ENCODE assay signal across 11 cellular contexts in genomic region chr20:36744243-36744642, GRCh38. TPM values are rescaled to one million over a fixed set of nuclear protein-coding genes. Genes with fewer than 3 reads are reported as not detected.
A peak's percentile ranks its signal among the peaks of the same experiment; 100 is the strongest.
DNase-seq lines count a peak whose midpoint lies in the region; ATAC-seq and TF ChIP-seq lines count a peak whose summit lies in the region.
"Had no signal": no experiment of that assay in that cellular context is flagged by ENCODE, and none has a peak within 500 bp of the region (broad histone marks: within the 10 kb centered on the region; RNA-seq: fewer than 3 reads in every experiment).

No MANE protein-coding gene starts in this region.

- H3K79me2 ChIP-seq in SK-N-SH (ENCODE audit: insufficient read depth) (peaks cover 6% of the 10 kb centered on the region; the same call in 1 of the 2 replicates), MM.1S (ENCODE audit: low read length) (0 out of 2 replicates have a peak, but pooled peaks cover 4% of the 10 kb centered on the region)

- H2AFZ ChIP-seq in SK-N-SH (ENCODE audit: low read depth) (no peak overlapping the region), MM.1S (ENCODE audit: low read length) (no peak overlapping the region)

- H3K36me3 ChIP-seq in SK-N-SH (replicated peaks in 1 of 2; ENCODE audit: control insufficient read depth in 1 of 2, insufficient read depth in 2 of 2, low read length in 1 of 2): no peaks in the 10 kb centered on the region
- no peaks in the 10 kb centered on the region for H3K36me3 ChIP-seq in endodermal cell (ENCODE audit: control insufficient read depth, insufficient read depth, low read length)
- no peaks in the 10 kb centered on the region for H3K36me3 ChIP-seq in prostate gland
- H3K36me3 ChIP-seq in MM.1S (replicated peaks; ENCODE audit: insufficient read depth, low read length): no peaks in the 10 kb centered on the region
- H3K36me3 ChIP-seq: lower lobe of right lung, tibial nerve had no signal

- ATAC-seq in SK-N-SH treated with all-trans-retinoic acid at 6 μM for 48 hours (no peak), GM18520 (IDR thresholded peaks at IDR 0.05; ENCODE audit: unreplicated experiment) (no peak)

- H3K27ac ChIP-seq in SK-N-SH (ENCODE audit: low read depth in 2 of 2, low read length in 1 of 2): no peak overlapping the region
- peak overlapping the region; percentile 70 for H3K27ac ChIP-seq in RWPE1
- H3K27ac ChIP-seq in endodermal cell (ENCODE audit: low read depth, low read length): no peak overlapping the region
- H3K27ac ChIP-seq in prostate gland: peak overlapping the region; percentile 79 to 81
- H3K27ac ChIP-seq in MM.1S (ENCODE audit: low read length): no peak overlapping the region
- H3K27ac ChIP-seq: lower lobe of right lung had no signal

- CTCF ChIA-PET in SK-N-SH (lab: Yijun Ruan, JAX) (interaction anchor here (0.9 to 3.5 kb wide), 7 partner anchors 11 to 139 kb away, joined by 3 to 21 read pairs (median 6); partner anchors contain the start of genes DSN1 and RAB5IF), RWPE1 (lab: Yijun Ruan, JAX) (interaction anchor here (0.5 to 1.2 kb wide), 6 partner anchors 9 to 1613 kb away, joined by 3 to 5 read pairs (median 3); no protein-coding TSS in a partner anchor)

- no peaks in the 10 kb centered on the region for H3K9me3 Mint-ChIP-seq in endodermal cell

- DNase-seq in SK-N-SH (no peak), RWPE1 (ENCODE audit: low spot score) (no peak), endodermal cell (no peak), prostate gland (ENCODE audit: low spot score) (no peak), GM20000 (ENCODE audit: low spot score) (no peak), MM.1S (no peak)
- DNase-seq: activated effector memory CD4-positive, alpha-beta T cell treated with anti-CD3 and anti-CD28 coated beads, Interleukin-2, amount 50 U/mL, for 16 hours; lower lobe of right lung had no signal

- TF ChIP-seq CTCF in SK-N-SH (IDR thresholded peaks at IDR 0.05) (no peak), RWPE1 (conservative IDR thresholded peaks at IDR 0.05; ENCODE audit: low read depth) (no peak), endodermal cell (conservative IDR thresholded peaks at IDR 0.05) (no peak), prostate gland (IDR thresholded peaks at IDR 0.05) (no peak), GM20000 (IDR thresholded peaks at IDR 0.05; ENCODE audit: extremely low read depth, missing control alignments) (no peak), MM.1S (IDR thresholded peaks at IDR 0.05; ENCODE audit: low read length) (no peak)

- no peaks in the 10 kb centered on the region for H3K9me3 ChIP-seq in SK-N-SH
- H3K9me3 ChIP-seq in endodermal cell (ENCODE audit: control insufficient read depth, low read length): no peaks in the 10 kb centered on the region
- H3K9me3 ChIP-seq in prostate gland: no peaks in the 10 kb centered on the region
- H3K9me3 ChIP-seq in MM.1S (replicated peaks; ENCODE audit: insufficient read depth, low read length): no peaks in the 10 kb centered on the region
- H3K9me3 ChIP-seq: lower lobe of right lung, tibial nerve had no signal

- H3K4me2 ChIP-seq in SK-N-SH (peak overlapping the region; percentile 97; the same call in 1 of the 2 replicates), MM.1S (ENCODE audit: low read depth, low read length) (no peak overlapping the region)

- H3K4me3 ChIP-seq in SK-N-SH (ENCODE audit: low read depth in 2 of 2, low read length in 1 of 2) (peak overlapping the region in 1 of 2 experiments; percentile 85; a peak in 1 of 4 replicates), endodermal cell (ENCODE audit: low read length) (peak overlapping the region; percentile 11), prostate gland (peak overlapping the region in 1 of 2 donors; percentile 98), MM.1S (ENCODE audit: low read length) (no peak overlapping the region)

- POLR2A ChIA-PET in SK-N-SH (lab: Yijun Ruan, JAX): no interaction called here
- POLR2A ChIA-PET in RWPE1 (lab: Yijun Ruan, JAX; ENCODE audit: low non-redundant PET): interaction anchor here (0.7 to 1.2 kb wide), 2 partner anchors 8 to 117 kb away, joined by 3 to 6 read pairs; no protein-coding TSS in a partner anchor

- H3K27me3 ChIP-seq in SK-N-SH (ENCODE audit: insufficient read depth) (no peaks in the 10 kb centered on the region), endodermal cell (ENCODE audit: control insufficient read depth, insufficient read depth, low read length, poor library complexity, severe bottlenecking) (no peaks in the 10 kb centered on the region), prostate gland (replicated peaks; ENCODE audit: insufficient read depth) (no peaks in the 10 kb centered on the region), MM.1S (replicated peaks; ENCODE audit: insufficient read depth, low read length) (no peaks in the 10 kb centered on the region)
- H3K27me3 ChIP-seq: tibial nerve had no signal

- WGBS in SK-N-SH (ENCODE audit: low lambda C conversion rate): 92% methylated on average over 4 of the region's 4 CpGs
- WGBS in endodermal cell (ENCODE audit: insufficient coverage in 1 of 2, insufficient read length in 1 of 2), 2 experiments: 76 to 78% methylated on average over 4 of the region's 4 CpGs
- WGBS in prostate gland: 68% methylated on average over 4 of the region's 4 CpGs

- H3K4me1 ChIP-seq in SK-N-SH (ENCODE audit: control insufficient read depth in 1 of 2, insufficient read depth in 2 of 2, low read depth in 1 of 2, low read length in 1 of 2) (peaks cover 0 to 18% of the 10 kb centered on the region in 2 experiments; a peak in 2 of 4 replicates), endodermal cell (ENCODE audit: control insufficient read depth, insufficient read depth, low read length) (no peaks in the 10 kb centered on the region), prostate gland (replicated peaks) (peaks cover 3% of the 10 kb centered on the region), MM.1S (ENCODE audit: low read length) (peaks cover 10% of the 10 kb centered on the region)

- intact Hi-C loops in prostate gland (cut with DNase I): no loop called here

- TF ChIP-seq RAD21 in SK-N-SH (IDR thresholded peaks at IDR 0.05; ENCODE audit: low read length): no peak

- TF ChIP-seq EP300 in SK-N-SH (IDR thresholded peaks at IDR 0.05; ENCODE audit: borderline replicate concordance in 1 of 2, low read depth in 1 of 2, low read length in 1 of 2): no peak

- H3K27me3 Mint-ChIP-seq in endodermal cell (ENCODE audit: insufficient read depth): no peaks in the 10 kb centered on the region

- H3K4me3 Mint-ChIP-seq in endodermal cell: peak overlapping the region; percentile 77

- H4K20me1 ChIP-seq in SK-N-SH (ENCODE audit: insufficient read depth) (no peaks in the 10 kb centered on the region), MM.1S (ENCODE audit: insufficient read depth, low read length) (no peaks in the 10 kb centered on the region)

- no peaks in the 10 kb centered on the region for H3K36me3 Mint-ChIP-seq in endodermal cell (ENCODE audit: low read depth)

- H3K27ac Mint-ChIP-seq in endodermal cell: no peak overlapping the region

- H3K9me2 ChIP-seq in SK-N-SH (no peaks in the 10 kb centered on the region), MM.1S (replicated peaks; ENCODE audit: insufficient read depth, low read length) (no peaks in the 10 kb centered on the region)

- H3K4me1 Mint-ChIP-seq in endodermal cell: peaks cover 14% of the 10 kb centered on the region

- H3K9ac ChIP-seq in SK-N-SH (no peak overlapping the region), endodermal cell (ENCODE audit: extremely low read depth, low read length, poor library complexity, severe bottlenecking) (no peak overlapping the region), MM.1S (ENCODE audit: low read length) (no peak overlapping the region)

- H3F3A ChIP-seq in SK-N-SH (replicated peaks; ENCODE audit: insufficient read depth) (peaks cover 14% of the 10 kb centered on the region), MM.1S (ENCODE audit: insufficient read depth, low read length) (peaks cover 7% of the 10 kb centered on the region)

- no peak for TF ChIP-seq POLR2A in prostate gland (IDR thresholded peaks at IDR 0.05)

TF ChIP-seq in SK-N-SH, 30 proteins besides CTCF, POLR2A, EP300 and RAD21 (continues in another document):
- TF ChIP-seq NRF1 (IDR thresholded peaks at IDR 0.05; ENCODE audit: low read depth, low read length) (no peak), IRF3 (IDR thresholded peaks at IDR 0.05; ENCODE audit: low read depth, low read length) (no peak), CHD2 (IDR thresholded peaks at IDR 0.05; ENCODE audit: low read length, partially characterized antibody) (no peak)

TF ChIP-seq in SK-N-SH treated with all-trans-retinoic acid at 6 μM for 48 hours, 23 proteins besides CTCF, POLR2A, EP300 and RAD21:
- TF ChIP-seq CSRNP3 (CRISPR knock-in tag; IDR thresholded peaks at IDR 0.05) (no peak), ISL1 (CRISPR knock-in tag; IDR thresholded peaks at IDR 0.05) (no peak), TCF4 (CRISPR knock-in tag; IDR thresholded peaks at IDR 0.05; ENCODE audit: borderline replicate concordance) (no peak)
TF ChIP-seq in SK-N-SH treated with all-trans-retinoic acid at 6 μM for 48 hours: peak in this region for 0.

RNA-seq across cellular contexts. Expression of gene NDRG3, which starts 1.6 kb away (rescaled TPM):
- polyA plus RNA-seq in SK-N-SH (2012; rRNA removed): 20.5 and 25.4 TPM in 2 replicates
- polyA plus RNA-seq in SK-N-SH (2012; cell fraction: cytosol; rRNA removed): 25.0 and 27.4 TPM in 2 replicates
- 16.5 and 25.6 TPM in 2 replicates for polyA plus RNA-seq in SK-N-SH (2012; cell fraction: nucleus; rRNA removed)
- total RNA-seq in endodermal cell: 10 to 100 TPM; 24.6 to 26.1 TPM
- 32.2 TPM for polyA plus RNA-seq in endodermal cell (2013, experiment 1 of 2)
- polyA plus RNA-seq in endodermal cell (2013, experiment 2 of 2): 31.4 TPM
- total RNA-seq in prostate gland: 100 to 1,000 TPM in 1 of 2 donors, 10 to 100 TPM in 1; 42.8 to 127 TPM

RNA-seq across cellular contexts. Expression of gene DSN1, which starts 29.3 kb away (rescaled TPM):
- 7.3 and 8.3 TPM in 2 replicates for polyA plus RNA-seq in SK-N-SH (2012; rRNA removed)
- polyA plus RNA-seq in SK-N-SH (2012; cell fraction: cytosol; rRNA removed): 8.8 and 9.2 TPM in 2 replicates
- polyA plus RNA-seq in SK-N-SH (2012; cell fraction: nucleus; rRNA removed): 5.8 and 8.2 TPM in 2 replicates
- total RNA-seq in endodermal cell (10 to 100 TPM; 21.4 to 32.4 TPM), prostate gland (10 to 100 TPM; 13.0 to 17.1 TPM)
- 26.4 TPM for polyA plus RNA-seq in endodermal cell (2013, experiment 1 of 2)
- 23.9 TPM for polyA plus RNA-seq in endodermal cell (2013, experiment 2 of 2)

Comparison
In these comparisons a context has a peak if more than half of its experiments do, and no peak if none do; other contexts are left out.
1. H3K27ac ChIP-seq: peak in RWPE1 (single experiment) and prostate gland (2 of 2); none in SK-N-SH (0 of 2), endodermal cell (single experiment) and MM.1S (single experiment).